In the genomic region with DNA sequence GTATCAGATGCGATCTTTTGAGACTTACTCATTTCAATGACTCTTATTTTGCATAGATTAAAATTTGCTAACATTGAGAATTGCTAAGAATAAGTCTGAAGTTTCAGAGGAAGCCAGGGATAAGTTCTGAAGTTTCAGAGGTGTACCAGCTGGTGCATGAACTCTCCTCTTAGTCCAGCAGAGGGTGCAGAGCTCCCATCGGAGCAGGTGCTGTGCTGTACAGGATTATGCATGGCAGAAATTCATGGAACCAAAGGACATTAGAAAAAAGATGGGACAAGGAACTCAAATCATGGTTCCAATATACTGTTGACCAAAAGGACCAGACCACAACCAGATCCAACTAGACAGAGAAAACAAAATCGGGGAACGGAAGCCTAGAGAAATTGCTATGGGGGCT, we compare ENCODE assay signal across 10 cellular contexts. TPM values are rescaled to one million over a fixed set of nuclear protein-coding genes. Genes with fewer than 3 reads are reported as not detected.
DNase-seq lines count a peak whose midpoint lies in the region; ATAC-seq and TF ChIP-seq lines count a peak whose summit lies in the region.
"Had no signal": no experiment of that assay in that cellular context is flagged by ENCODE, and none has a peak within 500 bp of the region (broad histone marks: within the 10 kb centered on the region; RNA-seq: fewer than 3 reads in every experiment).

No MANE protein-coding gene starts in this region.

- no peaks in the 10 kb centered on the region for H3K9me3 ChIP-seq in endodermal cell (ENCODE audit: control insufficient read depth, low read length)

- H3K27me3 ChIP-seq in endodermal cell (ENCODE audit: control insufficient read depth, insufficient read depth, low read length, poor library complexity, severe bottlenecking): no peaks in the 10 kb centered on the region

- no peak overlapping the region for H3K4me3 ChIP-seq in endodermal cell (ENCODE audit: low read length)

- H3K4me1 Mint-ChIP-seq in endodermal cell (peaks cover 14% of the 10 kb centered on the region), type B pancreatic cell (ENCODE audit: unreplicated experiment) (no peaks in the 10 kb centered on the region)

- no peak for ATAC-seq in omental fat pad (ENCODE audit: low FRiP score)

- H3K4me1 ChIP-seq in endodermal cell (ENCODE audit: control insufficient read depth, insufficient read depth, low read length): peaks cover 3% of the 10 kb centered on the region

- H3K9me3 Mint-ChIP-seq in endodermal cell: no peaks in the 10 kb centered on the region
- H3K9me3 Mint-ChIP-seq in type B pancreatic cell: no peaks in the 10 kb centered on the region

- 57 to 88% methylated on average over 2 to 4 of the region's 4 CpGs for WGBS in endodermal cell (ENCODE audit: insufficient coverage in 1 of 2, insufficient read length in 1 of 2), 2 experiments

- H3K27ac ChIP-seq in endodermal cell (ENCODE audit: low read depth, low read length): no peak overlapping the region

- H3K36me3 Mint-ChIP-seq in endodermal cell (ENCODE audit: low read depth): no peaks in the 10 kb centered on the region
- no peaks in the 10 kb centered on the region for H3K36me3 Mint-ChIP-seq in type B pancreatic cell

- no peak overlapping the region for H3K27ac Mint-ChIP-seq in endodermal cell
- no peak overlapping the region for H3K27ac Mint-ChIP-seq in type B pancreatic cell

- in situ Hi-C loops in GM13977 (cut with MboI; ENCODE audit: low pct_unique_long_range_greater_than_20kb, low sequenced_read_pairs, unreplicated experiment): no loop called here

- H3K4me3 Mint-ChIP-seq in endodermal cell (no peak overlapping the region), type B pancreatic cell (no peak overlapping the region)

- DNase-seq in SKM-1 treated with dmso at 0.1 percent for 144 hours (lab: John Stamatoyannopoulos, UW; ENCODE audit: unreplicated experiment) (peak; percentile 6), SKM-1 (lab: John Stamatoyannopoulos, UW; ENCODE audit: unreplicated experiment) (no peak), NCI-H345 treated with DMSO at 0.1 percent for 48 hours (lab: John Stamatoyannopoulos, UW; ENCODE audit: unreplicated experiment) (peak; percentile 40), endodermal cell (peak; percentile 49), type B pancreatic cell (ENCODE audit: extremely low spot score, unreplicated experiment) (no peak), GM13977 (ENCODE audit: low spot score) (no peak), NCI-H446 (lab: John Stamatoyannopoulos, UW) (no peak), omental fat pad (ENCODE audit: low spot score) (no peak)

- TF ChIP-seq CTCF in endodermal cell (conservative IDR thresholded peaks at IDR 0.05) (peak; percentile 71), type B pancreatic cell (conservative IDR thresholded peaks at IDR 0.05) (peak; percentile 56), GM13977 (IDR thresholded peaks at IDR 0.05; ENCODE audit: extremely low read depth, insufficient read depth, missing control alignments) (no peak), omental fat pad (IDR thresholded peaks at IDR 0.05) (no peak)

- H3K9ac ChIP-seq in endodermal cell (ENCODE audit: extremely low read depth, low read length, poor library complexity, severe bottlenecking): no peak overlapping the region

- H3K27me3 Mint-ChIP-seq in endodermal cell (ENCODE audit: insufficient read depth): no peaks in the 10 kb centered on the region
- H3K27me3 Mint-ChIP-seq in type B pancreatic cell: peaks cover 3% of the 10 kb centered on the region

- no peaks in the 10 kb centered on the region for H3K36me3 ChIP-seq in endodermal cell (ENCODE audit: control insufficient read depth, insufficient read depth, low read length)

RNA-seq across cellular contexts. Expression of a gene that starts 41.9 kb away (rescaled TPM):
- under 1 TPM; 0.15 to 0.40 TPM for total RNA-seq in endodermal cell
- not detected for polyA plus RNA-seq in endodermal cell (2013, experiment 1 of 2)
- polyA plus RNA-seq in endodermal cell (2013, experiment 2 of 2): 0.04 TPM
- total RNA-seq in type B pancreatic cell (ENCODE audit: low replicate concordance): 5.9 and 9.7 TPM in 2 replicates
- 1 to 10 TPM in 1 of 4 donors, under 1 TPM in 2, not detected in 1; 0.19 to 1.9 (median 0.19) TPM for total RNA-seq in omental fat pad
- total RNA-seq: frontal cortex had no signal
- polyA plus RNA-seq: BJ had no signal

Comparison
In these comparisons a context has a peak if more than half of its experiments do, and no peak if none do; other contexts are left out.
1. DNase-seq: peak in SKM-1 treated with dmso at 0.1 percent for 144 hours (single experiment), NCI-H345 treated with DMSO at 0.1 percent for 48 hours (single experiment) and endodermal cell (single experiment); none in SKM-1 (single experiment), type B pancreatic cell (single experiment), GM13977 (single experiment), NCI-H446 (0 of 2) and omental fat pad (single experiment).
2. CTCF ChIP-seq: peak in endodermal cell (single experiment) and type B pancreatic cell (single experiment); none in GM13977 (single experiment) and omental fat pad (0 of 3).